In the genomic region with DNA sequence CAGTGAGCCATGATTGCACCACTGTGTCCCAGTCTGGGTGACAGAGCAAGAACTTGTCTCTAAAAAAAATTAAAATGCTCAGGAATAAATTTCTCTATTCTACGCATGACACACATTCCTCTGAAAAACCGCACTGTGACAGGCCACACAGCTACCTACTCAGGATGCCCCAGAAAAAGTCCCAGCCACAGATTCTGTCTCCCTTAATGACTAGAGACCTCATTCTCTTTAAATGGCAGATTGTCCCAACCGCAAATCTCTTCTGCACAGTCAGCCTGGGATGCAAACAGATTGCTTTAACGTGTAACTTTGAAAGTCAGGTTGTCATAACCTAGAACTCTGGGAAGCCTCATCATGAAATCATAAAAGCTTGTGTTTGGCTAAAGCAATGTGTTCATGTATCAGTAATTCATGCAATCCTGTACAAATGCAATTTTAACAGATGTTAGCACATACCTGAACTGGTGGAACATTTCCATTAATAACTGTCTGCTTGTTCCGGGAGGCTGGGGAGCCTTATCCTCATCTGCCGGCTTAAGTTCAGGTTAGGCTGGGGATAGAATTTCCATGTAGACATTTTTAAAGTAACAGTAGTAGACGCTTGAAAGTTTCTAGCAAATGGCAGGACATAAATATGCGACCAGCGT, we compare ENCODE assay signal across 10 cellular contexts.
"Had no signal": no experiment of that assay in that cellular context is flagged by ENCODE, and none has a peak within 500 bp of the region (broad histone marks: within the 10 kb centered on the region; RNA-seq: fewer than 3 reads in every experiment).

No MANE protein-coding gene starts in this region.

- ATAC-seq: activated CD8-positive, alpha-beta T cell treated with anti-CD3 and anti-CD28 coated beads, Interleukin-2, amount 10 ng/mL, durations not matched to agents 7 days and 5 days; activated naive CD4-positive, alpha-beta T cell treated with anti-CD3 and anti-CD28 coated beads, Interleukin-2, amount 50 U/mL, for 72 hours had no signal

- H3K4me3 Mint-ChIP-seq: activated CD8-positive, alpha-beta T cell treated with anti-CD3 and anti-CD28 coated beads, Interleukin-2, amount 10 ng/mL, durations not matched to agents 7 days and 5 days; neural crest cell had no signal

- DNase-seq: activated CD4-positive, alpha-beta T cell treated with anti-CD3 and anti-CD28 coated beads for 1 hour; activated CD8-positive, alpha-beta T cell treated with anti-CD3 and anti-CD28 coated beads, Interleukin-2, amount 10 ng/mL, durations not matched to agents 7 days and 5 days; dorsolateral prefrontal cortex; mesendoderm; stimulated activated CD4-positive, alpha-beta T cell treated with anti-CD3 and anti-CD28 coated beads, Interleukin-4, amount 100 ng/mL, for 4 hours; substantia nigra; T-helper 9 cell; transverse colon had no signal

- H3K27ac Mint-ChIP-seq: activated CD8-positive, alpha-beta T cell treated with anti-CD3 and anti-CD28 coated beads, Interleukin-2, amount 10 ng/mL, durations not matched to agents 7 days and 5 days; activated naive CD4-positive, alpha-beta T cell treated with anti-CD3 and anti-CD28 coated beads, Interleukin-2, amount 50 U/mL, for 72 hours had no signal

- H3K4me1 Mint-ChIP-seq: neural crest cell had no signal

- H3K9me3 Mint-ChIP-seq: activated naive CD4-positive, alpha-beta T cell treated with anti-CD3 and anti-CD28 coated beads, Interleukin-2, amount 50 U/mL, for 72 hours; neural crest cell had no signal

- H3K36me3 Mint-ChIP-seq: activated naive CD4-positive, alpha-beta T cell treated with anti-CD3 and anti-CD28 coated beads, Interleukin-2, amount 50 U/mL, for 72 hours had no signal
